Comparison of ENCODE assay signal across 2 cellular contexts in genomic region chr11:57551941-57552340, GRCh38.
TF ChIP-seq lines count a peak whose summit lies in the region.

No MANE protein-coding gene starts in this region.

TF ChIP-seq in HepG2, 621 proteins besides CTCF, POLR2A, EP300 and RAD21:
- TF ChIP-seq, protein P1, sequence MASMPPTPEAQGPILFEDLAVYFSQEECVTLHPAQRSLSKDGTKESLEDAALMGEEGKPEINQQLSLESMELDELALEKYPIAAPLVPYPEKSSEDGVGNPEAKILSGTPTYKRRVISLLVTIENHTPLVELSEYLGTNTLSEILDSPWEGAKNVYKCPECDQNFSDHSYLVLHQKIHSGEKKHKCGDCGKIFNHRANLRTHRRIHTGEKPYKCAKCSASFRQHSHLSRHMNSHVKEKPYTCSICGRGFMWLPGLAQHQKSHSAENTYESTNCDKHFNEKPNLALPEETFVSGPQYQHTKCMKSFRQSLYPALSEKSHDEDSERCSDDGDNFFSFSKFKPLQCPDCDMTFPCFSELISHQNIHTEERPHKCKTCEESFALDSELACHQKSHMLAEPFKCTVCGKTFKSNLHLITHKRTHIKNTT (CRISPR knock-in tag; IDR thresholded peaks at IDR 0.05) = no peak
- TF ChIP-seq HOXA7 (CRISPR knock-in tag; IDR thresholded peaks at IDR 0.05) (no peak), NR2F1 (CRISPR knock-in tag; IDR thresholded peaks at IDR 0.05) (no peak), PRMT3 (CRISPR knock-in tag; IDR thresholded peaks at IDR 0.05; ENCODE audit: borderline replicate concordance, low read depth) (no peak)
- TF ChIP-seq, protein P2, sequence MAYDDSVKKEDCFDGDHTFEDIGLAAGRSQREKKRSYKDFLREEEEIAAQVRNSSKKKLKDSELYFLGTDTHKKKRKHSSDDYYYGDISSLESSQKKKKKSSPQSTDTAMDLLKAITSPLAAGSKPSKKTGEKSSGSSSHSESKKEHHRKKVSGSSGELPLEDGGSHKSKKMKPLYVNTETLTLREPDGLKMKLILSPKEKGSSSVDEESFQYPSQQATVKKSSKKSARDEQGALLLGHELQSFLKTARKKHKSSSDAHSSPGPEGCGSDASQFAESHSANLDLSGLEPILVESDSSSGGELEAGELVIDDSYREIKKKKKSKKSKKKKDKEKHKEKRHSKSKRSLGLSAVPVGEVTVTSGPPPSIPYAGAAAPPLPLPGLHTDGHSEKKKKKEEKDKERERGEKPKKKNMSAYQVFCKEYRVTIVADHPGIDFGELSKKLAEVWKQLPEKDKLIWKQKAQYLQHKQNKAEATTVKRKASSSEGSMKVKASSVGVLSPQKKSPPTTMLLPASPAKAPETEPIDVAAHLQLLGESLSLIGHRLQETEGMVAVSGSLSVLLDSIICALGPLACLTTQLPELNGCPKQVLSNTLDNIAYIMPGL (CRISPR knock-in tag; IDR thresholded peaks at IDR 0.05; ENCODE audit: borderline replicate concordance in 1 of 2, low read depth in 1 of 2) = no peak

TF ChIP-seq in WTC11, 78 proteins besides CTCF, POLR2A, EP300 and RAD21:
- no peak for TF ChIP-seq OVOL2 (CRISPR knock-in tag; IDR thresholded peaks at IDR 0.05; ENCODE audit: borderline replicate concordance)
- TF ChIP-seq ZNF281 (CRISPR knock-in tag; IDR thresholded peaks at IDR 0.05) = no peak
- no peak for TF ChIP-seq SMAD4 (CRISPR knock-in tag; IDR thresholded peaks at IDR 0.05)
- no peak for TF ChIP-seq ATF1 (CRISPR knock-in tag; IDR thresholded peaks at IDR 0.05)
- TF ChIP-seq PREB (CRISPR knock-in tag; IDR thresholded peaks at IDR 0.05; ENCODE audit: borderline replicate concordance) = no peak
- TF ChIP-seq ZBTB21 (CRISPR knock-in tag; IDR thresholded peaks at IDR 0.05; ENCODE audit: borderline replicate concordance) = no peak
- TF ChIP-seq, protein P3, sequence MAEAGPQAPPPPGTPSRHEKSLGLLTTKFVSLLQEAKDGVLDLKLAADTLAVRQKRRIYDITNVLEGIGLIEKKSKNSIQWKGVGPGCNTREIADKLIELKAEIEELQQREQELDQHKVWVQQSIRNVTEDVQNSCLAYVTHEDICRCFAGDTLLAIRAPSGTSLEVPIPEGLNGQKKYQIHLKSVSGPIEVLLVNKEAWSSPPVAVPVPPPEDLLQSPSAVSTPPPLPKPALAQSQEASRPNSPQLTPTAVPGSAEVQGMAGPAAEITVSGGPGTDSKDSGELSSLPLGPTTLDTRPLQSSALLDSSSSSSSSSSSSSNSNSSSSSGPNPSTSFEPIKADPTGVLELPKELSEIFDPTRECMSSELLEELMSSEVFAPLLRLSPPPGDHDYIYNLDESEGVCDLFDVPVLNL (CRISPR knock-in tag; IDR thresholded peaks at IDR 0.05; ENCODE audit: borderline replicate concordance, low read depth) = no peak
- TF ChIP-seq ZNF671 (CRISPR knock-in tag; IDR thresholded peaks at IDR 0.05) = no peak
- no peak for TF ChIP-seq SMAD3 (CRISPR knock-in tag; IDR thresholded peaks at IDR 0.05; ENCODE audit: borderline replicate concordance)
- TF ChIP-seq, protein P4, sequence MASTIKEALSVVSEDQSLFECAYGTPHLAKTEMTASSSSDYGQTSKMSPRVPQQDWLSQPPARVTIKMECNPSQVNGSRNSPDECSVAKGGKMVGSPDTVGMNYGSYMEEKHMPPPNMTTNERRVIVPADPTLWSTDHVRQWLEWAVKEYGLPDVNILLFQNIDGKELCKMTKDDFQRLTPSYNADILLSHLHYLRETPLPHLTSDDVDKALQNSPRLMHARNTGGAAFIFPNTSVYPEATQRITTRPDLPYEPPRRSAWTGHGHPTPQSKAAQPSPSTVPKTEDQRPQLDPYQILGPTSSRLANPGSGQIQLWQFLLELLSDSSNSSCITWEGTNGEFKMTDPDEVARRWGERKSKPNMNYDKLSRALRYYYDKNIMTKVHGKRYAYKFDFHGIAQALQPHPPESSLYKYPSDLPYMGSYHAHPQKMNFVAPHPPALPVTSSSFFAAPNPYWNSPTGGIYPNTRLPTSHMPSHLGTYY (CRISPR knock-in tag; IDR thresholded peaks at IDR 0.05) = no peak
- no peak for TF ChIP-seq ZNF121 (CRISPR knock-in tag; IDR thresholded peaks at IDR 0.05)
- no peak for TF ChIP-seq ZSCAN18 (CRISPR knock-in tag; IDR thresholded peaks at IDR 0.05)
- TF ChIP-seq NR2C2 (CRISPR knock-in tag; IDR thresholded peaks at IDR 0.05) = no peak
- TF ChIP-seq ZNF396 (CRISPR knock-in tag; IDR thresholded peaks at IDR 0.05; ENCODE audit: borderline replicate concordance) = no peak
- TF ChIP-seq NFYB (CRISPR knock-in tag; conservative IDR thresholded peaks at IDR 0.05; ENCODE audit: low read depth) = no peak
